21 cellular contexts compared by ENCODE assay signal in the genomic region with DNA sequence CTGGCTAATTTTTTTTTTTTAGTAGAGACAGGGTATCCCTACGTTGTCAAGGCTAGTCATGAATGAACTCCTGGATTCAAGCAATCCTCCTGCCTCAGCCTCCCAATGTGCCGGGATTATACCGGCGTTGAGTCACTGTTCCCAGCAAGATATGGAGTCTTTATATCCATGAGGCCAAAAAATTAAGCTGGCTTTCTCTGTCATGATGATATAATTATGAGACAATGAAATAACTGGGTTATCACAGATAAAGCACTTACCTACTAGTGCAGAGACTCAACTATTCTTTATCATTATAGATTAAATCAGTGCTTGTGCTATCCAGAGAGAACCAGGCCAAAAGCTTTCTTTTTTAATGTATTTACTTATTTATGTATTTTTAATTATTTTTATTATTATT. TPM values are rescaled to one million over a fixed set of nuclear protein-coding genes. Genes with fewer than 3 reads are reported as not detected.
DNase-seq lines count a peak whose midpoint lies in the region; ATAC-seq, FAIRE-seq and TF ChIP-seq lines count a peak whose summit lies in the region.
"Had no signal": no experiment of that assay in that cellular context is flagged by ENCODE, and none has a peak within 500 bp of the region (broad histone marks: within the 10 kb centered on the region; RNA-seq: fewer than 3 reads in every experiment).

No MANE protein-coding gene starts in this region.

- no peak overlapping the region for H3K4me3 ChIP-seq in Peyer's patch
- H3K4me3 ChIP-seq in GM12878: no peak overlapping the region
- H3K4me3 ChIP-seq: breast epithelium, left ventricle myocardium inferior, MG63, psoas muscle, suprapubic skin had no signal

- TF ChIP-seq CTCF in Peyer's patch (IDR thresholded peaks at IDR 0.05): no peak
- no peak for TF ChIP-seq CTCF in GM12878 (IDR thresholded peaks at IDR 0.05 in 2 of 3, conservative IDR thresholded peaks at IDR 0.05 in 1 of 3; ENCODE audit: control insufficient read depth in 2 of 3, extremely low read depth in 1 of 3, insufficient read depth in 1 of 3, low read depth in 3 of 3, low read length in 3 of 3)

- no peak overlapping the region for H3K4me3 Mint-ChIP-seq in stimulated activated naive B cell treated with anti-CD40 and anti-IgM and Interleukin-4, amounts not matched to agents 10 μg/mL and 1 μg/mL and 100 μg/mL, for 72 hours

- H3K4me1 ChIP-seq in Peyer's patch: peaks cover 0 to 20% (median 6%) of the 10 kb centered on the region in 4 donors
- peaks cover 50% of the 10 kb centered on the region for H3K4me1 ChIP-seq in GM12878 (ENCODE audit: control insufficient read depth, insufficient read depth, low read length)

- H3K4me1 Mint-ChIP-seq in stimulated activated naive B cell treated with anti-CD40 and anti-IgM and Interleukin-4, amounts not matched to agents 10 μg/mL and 1 μg/mL and 100 μg/mL, for 72 hours: peaks cover 24 to 42% of the 10 kb centered on the region in 2 donors

- RAD21 ChIA-PET in GM12878 (lab: Charles Lee; ENCODE audit: unreplicated experiment): interaction anchor here (0.7 to 7.2 kb wide), 15 partner anchors 9 to 213 kb away, joined by 3 to 61 read pairs (median 5); a partner anchor contains a TSS

- POLR2A ChIA-PET in GM12878 (lab: Charles Lee): interaction anchor here (0.6 to 4.5 kb wide), 13 partner anchors 9 to 378 kb away, joined by 3 to 31 read pairs (median 6); no protein-coding TSS in a partner anchor

- TF ChIP-seq EP300 in GM12878 (IDR thresholded peaks at IDR 0.05; ENCODE audit: borderline replicate concordance in 1 of 2, control insufficient read depth in 1 of 2, low read depth in 2 of 2, low read length in 2 of 2): no peak

- SMC1A ChIA-PET in GM12878 (lab: Charles Lee; ENCODE audit: uncharacterized antibody, unreplicated experiment): interaction anchor here (1.1 to 10.4 kb wide), 16 partner anchors 9 to 212 kb away, joined by 3 to 149 read pairs (median 8); a partner anchor contains a TSS

- peak; percentile 56 for DNase-seq in activated CD8-positive, alpha-beta memory T cell treated with anti-CD3 and anti-CD28 coated beads for 24 hours
- DNase-seq in activated CD8-positive, alpha-beta memory T cell treated with anti-CD3 and anti-CD28 coated beads, Interleukin-2, amount 50 U/mL, for 4 hours: no peak
- DNase-seq in Peyer's patch (no peak), GM12878 (ENCODE audit: low read depth, low spot score) (no peak), DMS79 treated with DMSO at 0.1 percent for 48 hours (lab: John Stamatoyannopoulos, UW) (no peak)
- no peak for DNase-seq in stimulated activated naive B cell treated with anti-CD40 and anti-IgM and Interleukin-4, amounts not matched to agents 10 μg/mL and 1 μg/mL and 100 μg/mL, for 72 hours
- DNase-seq: activated CD4-positive, CD25-positive, alpha-beta regulatory T cell; activated effector memory CD4-positive, alpha-beta T cell treated with Interleukin-2 at 50 U/mL for 16 hours; effector CD4-positive, alpha-beta T cell; left ventricle myocardium inferior; MG63; naive B cell; NCI-H2081; NCI-H774; psoas muscle had no signal

- no peaks in the 10 kb centered on the region for H3K9me3 ChIP-seq in Peyer's patch
- no peaks in the 10 kb centered on the region for H3K9me3 ChIP-seq in GM12878 (replicated peaks; ENCODE audit: control insufficient read depth, insufficient read depth, low read length)
- H3K9me3 ChIP-seq: breast epithelium, left ventricle myocardium inferior, MG63, psoas muscle, suprapubic skin had no signal

- peaks cover 20 to 25% of the 10 kb centered on the region in 2 donors for H3K36me3 Mint-ChIP-seq in stimulated activated naive B cell treated with anti-CD40 and anti-IgM and Interleukin-4, amounts not matched to agents 10 μg/mL and 1 μg/mL and 100 μg/mL, for 72 hours

- in situ Hi-C loops in GM12878 (cut with MboI): no loop called here

- H4K20me1 ChIP-seq in GM12878 (ENCODE audit: control insufficient read depth, insufficient read depth): no peaks in the 10 kb centered on the region

- H3K27ac ChIP-seq in Peyer's patch (peak overlapping the region; percentile 74 to 81 (median 78)), GM12878 (ENCODE audit: control insufficient read depth, insufficient read depth) (peak overlapping the region; percentile 99)
- H3K27ac ChIP-seq: left ventricle myocardium inferior, psoas muscle, suprapubic skin had no signal

- intact Hi-C loops in GM12878 (cut with micrococcal nuclease; ENCODE audit: unreplicated experiment): loop anchor here (2.0 kb wide), 1 partner anchor 69 kb away; a partner anchor contains a TSS

- H3K4me2 ChIP-seq in GM12878 (ENCODE audit: control insufficient read depth, insufficient read depth): peak overlapping the region; percentile 72

- TF ChIP-seq POLR2A in Peyer's patch (IDR thresholded peaks at IDR 0.05) (no peak), GM12878 (IDR thresholded peaks at IDR 0.05; ENCODE audit: low read depth, low read length) (no peak)

- no peak for ATAC-seq in GM12878
- no peak for ATAC-seq in stimulated activated naive B cell treated with anti-CD40 and anti-IgM and Interleukin-4, amounts not matched to agents 10 μg/mL and 1 μg/mL and 100 μg/mL, for 72 hours (replicated peaks)
- ATAC-seq in HG02798 (IDR thresholded peaks at IDR 0.05; ENCODE audit: poor library complexity, unreplicated experiment): no peak
- no peak for ATAC-seq in GM21515 (IDR thresholded peaks at IDR 0.05; ENCODE audit: unreplicated experiment)
- ATAC-seq: psoas muscle had no signal

- H3K27me3 ChIP-seq in Peyer's patch (no peaks in the 10 kb centered on the region), GM12878 (replicated peaks in 1 of 2; ENCODE audit: control insufficient read depth in 2 of 2, insufficient read depth in 2 of 2, low read length in 1 of 2) (no peaks in the 10 kb centered on the region)
- H3K27me3 ChIP-seq: breast epithelium, MG63, suprapubic skin had no signal

- no TSS peak for BruUV-seq in GM12878 (replicated peaks; lab: Mats Ljungman, UMichigan)

- H3K27ac Mint-ChIP-seq in stimulated activated naive B cell treated with anti-CD40 and anti-IgM and Interleukin-4, amounts not matched to agents 10 μg/mL and 1 μg/mL and 100 μg/mL, for 72 hours: peak overlapping the region; percentile 98

- peak overlapping the region; percentile 81 for H3K9ac ChIP-seq in GM12878 (ENCODE audit: control insufficient read depth, insufficient read depth, low read length)

- no peaks in the 10 kb centered on the region for H3K27me3 Mint-ChIP-seq in stimulated activated naive B cell treated with anti-CD40 and anti-IgM and Interleukin-4, amounts not matched to agents 10 μg/mL and 1 μg/mL and 100 μg/mL, for 72 hours
- H3K27me3 Mint-ChIP-seq: naive B cell had no signal

- no peak for FAIRE-seq in GM12878 (lab: Jason Lieb, UNC)
- FAIRE-seq: HTR-8/SVneo, RCC 7860 had no signal

- H3K36me3 ChIP-seq in Peyer's patch (peaks cover 0 to 4% (median 0%) of the 10 kb centered on the region in 3 donors), GM12878 (ENCODE audit: control insufficient read depth in 2 of 2, insufficient read depth in 2 of 2, low read length in 1 of 2) (peaks cover 0 to 11% of the 10 kb centered on the region in 2 experiments)
- H3K36me3 ChIP-seq: breast epithelium, MG63 had no signal

- no peaks in the 10 kb centered on the region for H3K9me3 Mint-ChIP-seq in stimulated activated naive B cell treated with anti-CD40 and anti-IgM and Interleukin-4, amounts not matched to agents 10 μg/mL and 1 μg/mL and 100 μg/mL, for 72 hours
- H3K9me3 Mint-ChIP-seq: naive B cell had no signal

- no peak for TF ChIP-seq RAD21 in GM12878 (IDR thresholded peaks at IDR 0.05; ENCODE audit: insufficient read depth, low read depth, low read length)

- peaks cover 26% of the 10 kb centered on the region for H3K79me2 ChIP-seq in GM12878 (ENCODE audit: control insufficient read depth, insufficient read depth, low read length)

- 82% methylated on average over 4 of the region's 4 CpGs for WGBS in GM12878 (ENCODE audit: insufficient coverage, insufficient replicate concordance, low lambda C conversion rate, missing lambda C conversion rate)

- no peak overlapping the region for H2AFZ ChIP-seq in GM12878 (ENCODE audit: control insufficient read depth, low read depth, low read length)

- CTCF ChIA-PET in GM12878 (lab: Yijun Ruan, JAX): interaction anchor here (0.8 to 7.5 kb wide), 11 partner anchors 9 to 213 kb away, joined by 3 to 48 read pairs (median 9); a partner anchor contains a TSS

RNA-seq across cellular contexts. Expression of a gene that starts 36.2 kb away (rescaled TPM):
- 100 to 1,000 TPM in 1 of 4 donors, 10 to 100 TPM in 3; 33.3 to 139 (median 67.4) TPM for total RNA-seq in Peyer's patch
- total RNA-seq in GM12878 (2013; cell fraction: nucleolus; rRNA removed): 87.7 and 93.3 TPM in 2 replicates
- total RNA-seq in GM12878 (2014; rRNA removed): 16.4 and 16.7 TPM in 2 replicates
- 9.3 and 11.7 TPM in 2 replicates for total RNA-seq in GM12878 (2014; rRNA removed; fragmentation: Illumina TruSeq; extraction: Trizol)
- total RNA-seq in GM12878 (2021): 28.7 and 30.3 TPM in 2 replicates
- 19.8 TPM for polyA plus RNA-seq in GM12878 (2011; ENCODE audit: low read depth)
- 20.1 and 27.2 TPM in 2 replicates for polyA plus RNA-seq in GM12878 (2011; rRNA removed)
- polyA plus RNA-seq in GM12878 (2011; cell fraction: cytosol; rRNA removed): 43.8 and 72.2 TPM in 2 replicates
- 67.9 and 71.8 TPM in 2 replicates for polyA plus RNA-seq in GM12878 (2011; cell fraction: nucleus; rRNA removed)
- 17.5 and 19.5 TPM in 2 replicates for polyA plus RNA-seq in GM12878 (2012)
- 16.2 and 21.4 TPM in 2 replicates for polyA plus RNA-seq in GM12878 (2014; fragmentation: Illumina TruSeq; extraction: Trizol)
- under 1 TPM; 0.58 to 0.64 TPM for polyA plus RNA-seq in GM12878 (2014; fragmentation: Nextera tagmentation; extraction: Ambion mirVana)
- polyA plus RNA-seq in GM12878 (2014; rRNA removed): 11.2 and 12.9 TPM in 2 replicates
- 10 to 100 TPM; 15.4 to 16.0 TPM for polyA plus RNA-seq in GM12878 (2016; fragmentation: Nextera tagmentation; extraction: Ambion mirVana)
- 42.9 and 101 TPM in 2 replicates for polyA minus RNA-seq in GM12878 (2011; rRNA and poly(A)+ RNA removed)
- 19.6 and 23.3 TPM in 2 replicates for polyA minus RNA-seq in GM12878 (2011; cell fraction: cytosol; rRNA and poly(A)+ RNA removed)
- polyA minus RNA-seq in GM12878 (2011; cell fraction: nucleus; rRNA and poly(A)+ RNA removed): 45.8 and 69.4 TPM in 2 replicates

RNA-seq across cellular contexts. Expression of a gene that starts 36.4 kb away (rescaled TPM):
- total RNA-seq in Peyer's patch (10 to 100 TPM in 1 of 4 donors, 1 to 10 TPM in 3; 2.1 to 27.2 (median 5.5) TPM), GM12878 (2014; rRNA removed) (16.1 and 23.7 TPM in 2 replicates), GM12878 (2014; rRNA removed; fragmentation: Illumina TruSeq; extraction: Trizol) (12.4 and 13.5 TPM in 2 replicates), GM12878 (2021) (19.3 and 20.7 TPM in 2 replicates)
- 2.7 and 7.6 TPM in 2 replicates for total RNA-seq in GM12878 (2013; cell fraction: nucleolus; rRNA removed)
- polyA plus RNA-seq in GM12878 (2011; ENCODE audit: low read depth): 14.1 TPM
- polyA plus RNA-seq in GM12878 (2011; rRNA removed) (11.7 TPM in 2 replicates), GM12878 (2014; fragmentation: Illumina TruSeq; extraction: Trizol) (14.9 and 18.5 TPM in 2 replicates), GM12878 (2014; fragmentation: Nextera tagmentation; extraction: Ambion mirVana) (10 to 100 TPM; 21.1 to 33.9 TPM), GM12878 (2014; rRNA removed) (15.2 and 17.5 TPM in 2 replicates), GM12878 (2016; fragmentation: Nextera tagmentation; extraction: Ambion mirVana) (10 to 100 TPM; 25.8 to 30.5 TPM)
- 4.6 and 8.8 TPM in 2 replicates for polyA plus RNA-seq in GM12878 (2011; cell fraction: cytosol; rRNA removed)
- 3.0 and 3.1 TPM in 2 replicates for polyA plus RNA-seq in GM12878 (2011; cell fraction: nucleus; rRNA removed)
- 8.0 and 13.7 TPM in 2 replicates for polyA plus RNA-seq in GM12878 (2012)
- 5.8 and 11.1 TPM in 2 replicates for polyA minus RNA-seq in GM12878 (2011; rRNA and poly(A)+ RNA removed)
- 2.8 and 7.9 TPM in 2 replicates for polyA minus RNA-seq in GM12878 (2011; cell fraction: cytosol; rRNA and poly(A)+ RNA removed)
- 0.67 and 2.8 TPM in 2 replicates for polyA minus RNA-seq in GM12878 (2011; cell fraction: nucleus; rRNA and poly(A)+ RNA removed)
